ENCODE assay signal across 13 cellular contexts in the genomic region with DNA sequence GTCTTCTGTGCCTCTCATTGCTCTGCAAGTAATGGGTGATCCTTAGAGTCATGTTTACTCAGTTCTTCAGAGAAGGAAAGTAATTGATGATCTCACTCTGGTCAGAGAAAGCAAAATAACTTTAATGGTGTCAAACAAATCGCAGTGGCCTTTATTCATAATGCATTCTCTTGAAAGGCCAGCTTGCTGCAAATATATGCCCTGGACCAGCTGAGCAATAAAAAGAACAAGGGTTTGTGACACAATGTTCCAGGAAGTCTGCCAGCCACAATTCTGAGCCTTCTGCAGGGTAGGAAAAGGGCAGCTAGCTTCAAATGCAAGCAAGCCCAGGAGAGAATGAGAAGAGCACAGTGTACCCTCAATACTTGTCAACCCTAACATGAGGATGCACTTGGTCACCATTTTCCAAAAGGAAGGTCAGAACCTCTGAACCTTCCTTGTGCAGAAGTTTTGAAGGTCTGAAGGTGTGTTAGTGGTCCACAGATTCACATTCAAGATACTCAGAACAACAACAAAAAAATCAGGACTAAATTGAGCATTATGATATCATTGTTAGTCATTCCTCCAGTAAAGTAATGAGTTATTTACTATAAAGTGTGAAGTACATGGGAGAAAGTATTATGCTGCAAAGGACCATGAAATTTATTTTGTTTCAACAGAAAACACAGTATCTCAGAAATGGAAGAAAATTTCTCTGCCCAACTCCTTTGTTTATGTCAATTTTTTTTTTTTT.
DNase-seq lines count a peak whose midpoint lies in the region; ATAC-seq and TF ChIP-seq lines count a peak whose summit lies in the region.
"Had no signal": no experiment of that assay in that cellular context is flagged by ENCODE, and none has a peak within 500 bp of the region (broad histone marks: within the 10 kb centered on the region; RNA-seq: fewer than 3 reads in every experiment).

No MANE protein-coding gene starts in this region.

- TF ChIP-seq POLR2A in stomach (IDR thresholded peaks at IDR 0.05) = no peak

- ATAC-seq in HG03025 (IDR thresholded peaks at IDR 0.05; ENCODE audit: low FRiP score, unreplicated experiment) (no peak), HG02571 (IDR thresholded peaks at IDR 0.05; ENCODE audit: unreplicated experiment) (no peak)
- ATAC-seq: activated CD4-positive, CD25-positive, alpha-beta regulatory T cell treated with anti-CD3 and anti-CD28 coated beads, Interleukin-2, amount 50 U/mL, for 24 hours; activated naive CD4-positive, alpha-beta T cell treated with anti-CD3 and anti-CD28 coated beads, Interleukin-2, amount 50 U/mL, for 72 hours had no signal

- H3K27ac ChIP-seq in angular gyrus (ENCODE audit: low read depth, low read length) (peak overlapping the region; percentile 59), left ventricle myocardium inferior (replicated peaks) (peak overlapping the region; percentile 78), stomach (peak overlapping the region in 3 of 5 donors; percentile 52 to 74 (median 57))
- H3K27ac ChIP-seq: hepatocyte had no signal

- intact Hi-C loops in left ventricle myocardium inferior (cut with micrococcal nuclease) (no loop called here), stomach (cut with DNase I; ENCODE audit: low total_unique reads) (no loop called here)

- peak; percentile 89 for TF ChIP-seq EP300 in stomach (IDR thresholded peaks at IDR 0.05)

- TF ChIP-seq CTCF in left ventricle myocardium inferior (IDR thresholded peaks at IDR 0.05; ENCODE audit: borderline replicate concordance) = no peak
- TF ChIP-seq CTCF in stomach (IDR thresholded peaks at IDR 0.05) = no peak

- H3K36me3 ChIP-seq in left ventricle myocardium inferior (no peaks in the 10 kb centered on the region), stomach (no peaks in the 10 kb centered on the region)

- 7 to 36% (median 15%) methylated on average over 1 of the region's 1 CpG for WGBS in stomach, 5 donors

- H3K9me3 ChIP-seq in left ventricle myocardium inferior (replicated peaks) = peaks cover 18% of the 10 kb centered on the region
- no peaks in the 10 kb centered on the region for H3K9me3 ChIP-seq in stomach

- no peaks in the 10 kb centered on the region for H3K27me3 ChIP-seq in left ventricle myocardium inferior (ENCODE audit: low read depth)
- no peaks in the 10 kb centered on the region for H3K27me3 ChIP-seq in stomach
- H3K27me3 ChIP-seq: hepatocyte had no signal

- DNase-seq in GM04504 (ENCODE audit: low read depth) (peak; percentile 12), left ventricle myocardium inferior (no peak), stomach (peak; percentile 64), cerebellum (ENCODE audit: low spot score) (no peak)
- DNase-seq in activated CD4-positive, alpha-beta T cell treated with anti-CD3 and anti-CD28 coated beads, Interleukin-2, amount 50 U/mL, for 1 hour = no peak
- DNase-seq: DMS79 treated with DMSO at 0.1 percent for 48 hours, KG1 had no signal

- no peak overlapping the region for H3K4me3 ChIP-seq in left ventricle myocardium inferior
- H3K4me3 ChIP-seq in stomach = no peak overlapping the region
- H3K4me3 ChIP-seq: hepatocyte had no signal

- H3K4me1 ChIP-seq in left ventricle myocardium inferior (no peaks in the 10 kb centered on the region), stomach (peaks cover 0 to 20% (median 2%) of the 10 kb centered on the region in 4 donors)

Comparison
In these comparisons a context has a peak if more than half of its experiments do, and no peak if none do; other contexts are left out.
1. DNase-seq: peak in GM04504 (single experiment) and stomach (single experiment); none in left ventricle myocardium inferior (single experiment), activated CD4-positive, alpha-beta T cell treated with anti-CD3 and anti-CD28 coated beads, Interleukin-2, amount 50 U/mL, for 1 hour (single experiment) and cerebellum (single experiment).
2. Peak in every context shown above with its lines, with median percentiles within 50 percentile points of each other: H3K27ac ChIP-seq.